In the genomic region with DNA sequence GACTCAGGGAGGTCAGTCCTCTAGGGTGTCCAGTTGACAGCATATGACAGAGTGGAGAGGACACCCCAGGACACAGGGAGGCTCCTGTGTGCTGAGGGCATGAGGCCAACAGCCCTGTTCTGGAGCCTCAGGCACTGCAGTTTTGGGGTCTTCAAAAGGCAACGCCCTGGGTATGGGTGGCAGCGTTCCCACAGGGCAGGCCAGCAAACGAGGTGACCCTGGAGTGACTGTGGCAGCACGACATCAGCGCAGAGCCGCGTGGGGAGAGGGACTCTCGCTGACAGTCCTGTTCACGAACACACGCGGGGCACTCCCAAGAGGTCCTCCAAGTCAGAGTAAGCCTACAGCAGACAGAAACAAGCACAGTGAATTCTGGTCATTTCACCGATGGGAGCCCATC, we compare ENCODE assay signal across 27 cellular contexts.
"Had no signal": no experiment of that assay in that cellular context is flagged by ENCODE, and none has a peak within 500 bp of the region (broad histone marks: within the 10 kb centered on the region; RNA-seq: fewer than 3 reads in every experiment).

No MANE protein-coding gene starts in this region.

- H3K9ac ChIP-seq: KMS-11, SK-N-SH had no signal

- H3K4me2 ChIP-seq: KMS-11, SK-N-SH had no signal

- H3K36me3 Mint-ChIP-seq: activated naive CD8-positive, alpha-beta T cell treated with anti-CD3 and anti-CD28 coated beads, Interleukin-2, amount 10 ng/mL, durations not matched to agents 7 days and 5 days had no signal

- ATAC-seq: activated CD8-positive, alpha-beta T cell treated with anti-CD3 and anti-CD28 coated beads for 36 hours; activated T-cell treated with anti-CD3 and anti-CD28 coated beads, Interleukin-2, amount 50 U/mL, for 72 hours; Panc1 had no signal

- H3K27ac ChIP-seq: adrenal gland, KMS-11, SJCRH30, VCaP had no signal

- H3K9me3 ChIP-seq: adrenal gland, SJCRH30, SK-N-SH had no signal

- H3K4me1 ChIP-seq: adrenal gland, SJCRH30 had no signal

- H3K27me3 ChIP-seq: adrenal gland, SJCRH30 had no signal

- H3K9me3 Mint-ChIP-seq: activated CD8-positive, alpha-beta T cell treated with anti-CD3 and anti-CD28 coated beads for 36 hours; activated naive CD8-positive, alpha-beta T cell treated with anti-CD3 and anti-CD28 coated beads, Interleukin-2, amount 10 ng/mL, durations not matched to agents 7 days and 5 days; activated T-cell treated with anti-CD3 and anti-CD28 coated beads, Interleukin-2, amount 50 U/mL, for 72 hours; activated T-helper 2 cell treated with anti-CD3 and anti-CD28 coated beads, Interferon-gamma antibody, Interleukin-2, Interleukin-4, amounts not matched to agents 10 μg/mL and 5 μg/mL and 100 μg/mL, durations not matched to agents 14 hours and 24 hours and 36 hours had no signal

- H3K4me3 Mint-ChIP-seq: activated CD8-positive, alpha-beta T cell treated with anti-CD3 and anti-CD28 coated beads for 36 hours; activated naive CD8-positive, alpha-beta T cell treated with anti-CD3 and anti-CD28 coated beads, Interleukin-2, amount 10 ng/mL, durations not matched to agents 7 days and 5 days; activated T-cell treated with anti-CD3 and anti-CD28 coated beads, Interleukin-2, amount 50 U/mL, for 72 hours had no signal

- H3K27ac Mint-ChIP-seq: activated CD8-positive, alpha-beta T cell treated with anti-CD3 and anti-CD28 coated beads for 36 hours; activated naive CD8-positive, alpha-beta T cell treated with anti-CD3 and anti-CD28 coated beads, Interleukin-2, amount 10 ng/mL, durations not matched to agents 7 days and 5 days; activated T-cell treated with anti-CD3 and anti-CD28 coated beads, Interleukin-2, amount 50 U/mL, for 72 hours; activated T-helper 2 cell treated with anti-CD3 and anti-CD28 coated beads, Interferon-gamma antibody, Interleukin-2, Interleukin-4, amounts not matched to agents 10 μg/mL and 5 μg/mL and 100 μg/mL, durations not matched to agents 14 hours and 24 hours and 36 hours had no signal

- H3K36me3 ChIP-seq: adrenal gland, SJCRH30 had no signal

- DNase-seq: activated CD4-positive, alpha-beta T cell treated with anti-CD3 and anti-CD28 coated beads, Interleukin-2, amount 50 U/mL, for 1 hour; activated CD4-positive, CD25-positive, alpha-beta regulatory T cell; activated CD8-positive, alpha-beta memory T cell treated with anti-CD3 and anti-CD28 coated beads, Interleukin-2, amount 50 U/mL, for 4 hours; activated CD8-positive, alpha-beta T cell treated with anti-CD3 and anti-CD28 coated beads for 36 hours; activated gamma-delta T cell treated with Interleukin-2 at 50 U/mL for 16 hours; activated naive CD4-positive, alpha-beta T cell treated with anti-CD3 and anti-CD28 coated beads, Interleukin-2, amount 50 U/mL, for 16 hours; activated naive CD8-positive, alpha-beta T cell treated with anti-CD3 and anti-CD28 coated beads, Interleukin-2, amount 10 ng/mL, durations not matched to agents 7 days and 5 days; activated T-cell treated with anti-CD3 and anti-CD28 coated beads, Interleukin-2, amount 50 U/mL, for 72 hours; adrenal gland; anterior cingulate cortex; NCI-H1092; NCI-H1417 treated with DMSO at 0.1 percent for 48 hours; NCI-H1694; NCI-H2029; NCI-H2107; NCI-H2171 treated with DMSO at 0.1 percent for 48 hours; NCI-H226; NCI-H526 treated with DMSO at 0.1 percent for 48 hours; NCI-H82; OCI-M1; SJCRH30; SK-N-SH; T-helper 1 cell had no signal

- H3K4me3 ChIP-seq: adrenal gland, SJCRH30 had no signal
